1 cellular context compared by ENCODE assay signal in the genomic region with DNA sequence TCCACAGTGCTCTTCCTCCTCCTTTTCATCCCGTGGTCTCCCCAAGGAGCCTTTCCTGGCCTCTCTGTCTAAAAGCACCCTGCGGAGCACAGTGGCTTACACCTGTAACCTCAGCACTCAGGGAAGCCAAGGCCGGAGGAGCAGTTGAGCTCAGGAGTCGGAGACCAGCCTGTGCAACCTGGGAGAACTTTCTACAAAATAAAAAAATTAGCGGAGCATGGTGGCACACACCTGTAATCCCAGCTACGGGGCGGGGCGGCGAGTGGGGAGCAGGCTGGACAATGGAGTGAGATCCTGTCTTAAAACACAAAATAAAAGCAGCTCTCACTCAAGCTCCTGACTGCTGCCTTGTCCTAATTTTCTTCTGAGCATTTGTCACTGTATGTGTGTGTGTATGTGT.
TF ChIP-seq lines count a peak whose summit lies in the region.

No MANE protein-coding gene starts in this region.

TF ChIP-seq in H1, 55 proteins besides CTCF, POLR2A, EP300 and RAD21:
- TF ChIP-seq SUZ12 (IDR thresholded peaks at IDR 0.05; ENCODE audit: low read length) (no peak), CREB1 (IDR thresholded peaks at IDR 0.05) (no peak), CEBPB (IDR thresholded peaks at IDR 0.05; ENCODE audit: low read depth, low read length) (no peak), TCF12 (IDR thresholded peaks at IDR 0.05; ENCODE audit: low read depth, low read length) (no peak), SIX5 (IDR thresholded peaks at IDR 0.05; ENCODE audit: low read depth, low read length) (no peak), MAFK (IDR thresholded peaks at IDR 0.05; ENCODE audit: low read depth, low read length) (no peak), EGR1 (IDR thresholded peaks at IDR 0.05; ENCODE audit: borderline replicate concordance, low read depth, low read length) (no peak), FOSL1 (IDR thresholded peaks at IDR 0.05; ENCODE audit: insufficient read depth, low read depth, low read length) (no peak)
- TF ChIP-seq, protein P1, sequence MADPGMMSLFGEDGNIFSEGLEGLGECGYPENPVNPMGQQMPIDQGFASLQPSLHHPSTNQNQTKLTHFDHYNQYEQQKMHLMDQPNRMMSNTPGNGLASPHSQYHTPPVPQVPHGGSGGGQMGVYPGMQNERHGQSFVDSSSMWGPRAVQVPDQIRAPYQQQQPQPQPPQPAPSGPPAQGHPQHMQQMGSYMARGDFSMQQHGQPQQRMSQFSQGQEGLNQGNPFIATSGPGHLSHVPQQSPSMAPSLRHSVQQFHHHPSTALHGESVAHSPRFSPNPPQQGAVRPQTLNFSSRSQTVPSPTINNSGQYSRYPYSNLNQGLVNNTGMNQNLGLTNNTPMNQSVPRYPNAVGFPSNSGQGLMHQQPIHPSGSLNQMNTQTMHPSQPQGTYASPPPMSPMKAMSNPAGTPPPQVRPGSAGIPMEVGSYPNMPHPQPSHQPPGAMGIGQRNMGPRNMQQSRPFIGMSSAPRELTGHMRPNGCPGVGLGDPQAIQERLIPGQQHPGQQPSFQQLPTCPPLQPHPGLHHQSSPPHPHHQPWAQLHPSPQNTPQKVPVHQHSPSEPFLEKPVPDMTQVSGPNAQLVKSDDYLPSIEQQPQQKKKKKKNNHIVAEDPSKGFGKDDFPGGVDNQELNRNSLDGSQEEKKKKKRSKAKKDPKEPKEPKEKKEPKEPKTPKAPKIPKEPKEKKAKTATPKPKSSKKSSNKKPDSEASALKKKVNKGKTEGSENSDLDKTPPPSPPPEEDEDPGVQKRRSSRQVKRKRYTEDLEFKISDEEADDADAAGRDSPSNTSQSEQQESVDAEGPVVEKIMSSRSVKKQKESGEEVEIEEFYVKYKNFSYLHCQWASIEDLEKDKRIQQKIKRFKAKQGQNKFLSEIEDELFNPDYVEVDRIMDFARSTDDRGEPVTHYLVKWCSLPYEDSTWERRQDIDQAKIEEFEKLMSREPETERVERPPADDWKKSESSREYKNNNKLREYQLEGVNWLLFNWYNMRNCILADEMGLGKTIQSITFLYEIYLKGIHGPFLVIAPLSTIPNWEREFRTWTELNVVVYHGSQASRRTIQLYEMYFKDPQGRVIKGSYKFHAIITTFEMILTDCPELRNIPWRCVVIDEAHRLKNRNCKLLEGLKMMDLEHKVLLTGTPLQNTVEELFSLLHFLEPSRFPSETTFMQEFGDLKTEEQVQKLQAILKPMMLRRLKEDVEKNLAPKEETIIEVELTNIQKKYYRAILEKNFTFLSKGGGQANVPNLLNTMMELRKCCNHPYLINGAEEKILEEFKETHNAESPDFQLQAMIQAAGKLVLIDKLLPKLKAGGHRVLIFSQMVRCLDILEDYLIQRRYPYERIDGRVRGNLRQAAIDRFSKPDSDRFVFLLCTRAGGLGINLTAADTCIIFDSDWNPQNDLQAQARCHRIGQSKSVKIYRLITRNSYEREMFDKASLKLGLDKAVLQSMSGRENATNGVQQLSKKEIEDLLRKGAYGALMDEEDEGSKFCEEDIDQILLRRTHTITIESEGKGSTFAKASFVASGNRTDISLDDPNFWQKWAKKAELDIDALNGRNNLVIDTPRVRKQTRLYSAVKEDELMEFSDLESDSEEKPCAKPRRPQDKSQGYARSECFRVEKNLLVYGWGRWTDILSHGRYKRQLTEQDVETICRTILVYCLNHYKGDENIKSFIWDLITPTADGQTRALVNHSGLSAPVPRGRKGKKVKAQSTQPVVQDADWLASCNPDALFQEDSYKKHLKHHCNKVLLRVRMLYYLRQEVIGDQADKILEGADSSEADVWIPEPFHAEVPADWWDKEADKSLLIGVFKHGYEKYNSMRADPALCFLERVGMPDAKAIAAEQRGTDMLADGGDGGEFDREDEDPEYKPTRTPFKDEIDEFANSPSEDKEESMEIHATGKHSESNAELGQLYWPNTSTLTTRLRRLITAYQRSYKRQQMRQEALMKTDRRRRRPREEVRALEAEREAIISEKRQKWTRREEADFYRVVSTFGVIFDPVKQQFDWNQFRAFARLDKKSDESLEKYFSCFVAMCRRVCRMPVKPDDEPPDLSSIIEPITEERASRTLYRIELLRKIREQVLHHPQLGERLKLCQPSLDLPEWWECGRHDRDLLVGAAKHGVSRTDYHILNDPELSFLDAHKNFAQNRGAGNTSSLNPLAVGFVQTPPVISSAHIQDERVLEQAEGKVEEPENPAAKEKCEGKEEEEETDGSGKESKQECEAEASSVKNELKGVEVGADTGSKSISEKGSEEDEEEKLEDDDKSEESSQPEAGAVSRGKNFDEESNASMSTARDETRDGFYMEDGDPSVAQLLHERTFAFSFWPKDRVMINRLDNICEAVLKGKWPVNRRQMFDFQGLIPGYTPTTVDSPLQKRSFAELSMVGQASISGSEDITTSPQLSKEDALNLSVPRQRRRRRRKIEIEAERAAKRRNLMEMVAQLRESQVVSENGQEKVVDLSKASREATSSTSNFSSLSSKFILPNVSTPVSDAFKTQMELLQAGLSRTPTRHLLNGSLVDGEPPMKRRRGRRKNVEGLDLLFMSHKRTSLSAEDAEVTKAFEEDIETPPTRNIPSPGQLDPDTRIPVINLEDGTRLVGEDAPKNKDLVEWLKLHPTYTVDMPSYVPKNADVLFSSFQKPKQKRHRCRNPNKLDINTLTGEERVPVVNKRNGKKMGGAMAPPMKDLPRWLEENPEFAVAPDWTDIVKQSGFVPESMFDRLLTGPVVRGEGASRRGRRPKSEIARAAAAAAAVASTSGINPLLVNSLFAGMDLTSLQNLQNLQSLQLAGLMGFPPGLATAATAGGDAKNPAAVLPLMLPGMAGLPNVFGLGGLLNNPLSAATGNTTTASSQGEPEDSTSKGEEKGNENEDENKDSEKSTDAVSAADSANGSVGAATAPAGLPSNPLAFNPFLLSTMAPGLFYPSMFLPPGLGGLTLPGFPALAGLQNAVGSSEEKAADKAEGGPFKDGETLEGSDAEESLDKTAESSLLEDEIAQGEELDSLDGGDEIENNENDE (IDR thresholded peaks at IDR 0.05; ENCODE audit: insufficient replicate concordance, low read length) = no peak
